Comparison of ENCODE assay signal across 2 cellular contexts in the genomic region with DNA sequence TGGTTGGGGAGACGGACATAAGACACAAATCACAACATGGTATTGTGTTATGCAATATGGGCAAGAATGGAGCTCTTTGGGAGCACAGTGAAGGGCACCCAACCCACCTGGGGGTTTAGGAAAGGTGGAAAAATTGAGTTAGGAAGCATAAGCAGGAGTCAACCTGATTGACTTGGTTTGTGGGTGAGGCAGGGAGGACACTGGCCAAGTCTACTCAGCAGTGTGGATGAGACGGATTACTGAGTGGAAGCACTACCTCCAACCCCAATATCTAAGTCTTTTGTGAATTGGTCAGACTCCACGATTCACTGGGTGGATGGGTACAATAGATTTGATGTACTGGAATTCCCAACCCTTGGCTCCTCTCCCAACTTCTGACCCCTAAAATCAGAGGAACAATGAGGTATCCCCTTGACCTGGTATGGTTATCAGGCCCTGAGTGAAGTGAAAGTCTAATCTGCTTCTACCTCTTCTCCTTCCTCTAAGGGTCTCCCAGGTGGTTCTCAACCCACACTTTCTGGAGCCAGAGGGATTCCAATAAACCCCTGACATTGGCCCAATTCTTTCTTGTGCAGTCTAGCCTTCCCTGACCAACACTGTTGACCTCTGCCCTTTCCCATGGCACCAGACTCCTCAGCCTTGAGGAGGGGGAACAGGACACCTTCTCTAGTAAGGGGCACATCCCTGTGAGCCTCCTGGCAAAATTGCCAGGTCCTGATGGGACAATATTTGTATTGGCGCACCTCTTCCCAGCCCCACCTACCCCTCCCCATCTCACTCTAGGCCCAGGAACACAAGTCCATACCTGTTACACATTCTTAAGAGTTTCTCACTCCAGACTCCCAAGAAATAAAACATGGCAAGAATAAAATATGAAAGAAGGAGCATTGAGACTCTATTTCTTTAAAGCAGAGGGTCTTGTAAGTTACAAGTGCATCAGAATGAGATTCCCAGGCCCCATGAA.
TF ChIP-seq lines count a peak whose summit lies in the region.

No MANE protein-coding gene starts in this region.

TF ChIP-seq in IMR-90, 13 proteins besides CTCF, POLR2A, EP300 and RAD21:
- TF ChIP-seq MAFK (IDR thresholded peaks at IDR 0.05; ENCODE audit: low read depth, low read length) (no peak), USF2 (IDR thresholded peaks at IDR 0.05; ENCODE audit: low read depth, low read length) (no peak), RFX5 (IDR thresholded peaks at IDR 0.05; ENCODE audit: low read depth, low read length) (no peak), NFE2L2 (IDR thresholded peaks at IDR 0.05; ENCODE audit: low read depth, low read length) (peak; percentile 44), MXI1 (IDR thresholded peaks at IDR 0.05; ENCODE audit: borderline replicate concordance, low read depth, low read length) (no peak), BHLHE40 (IDR thresholded peaks at IDR 0.05; ENCODE audit: low read depth, low read length) (no peak; the same call in 1 of the 2 replicates)
TF ChIP-seq in IMR-90: peak in this region for 1.

TF ChIP-seq in H1, 55 proteins besides CTCF, POLR2A, EP300 and RAD21:
- no peak for TF ChIP-seq NANOG (IDR thresholded peaks at IDR 0.05; ENCODE audit: insufficient read depth, low read depth, low read length, poor library complexity, severe bottlenecking)
- TF ChIP-seq E2F6 (IDR thresholded peaks at IDR 0.05) = 0 out of 2 replicates have a peak, but pooled peaks have one; percentile 0
- TF ChIP-seq SP4 (IDR thresholded peaks at IDR 0.05; ENCODE audit: low read length) = peak; percentile 68; the same call in 1 of the 2 replicates
- TF ChIP-seq MAFK (IDR thresholded peaks at IDR 0.05; ENCODE audit: low read depth, low read length) = no peak
- peak; percentile 10 for TF ChIP-seq KDM4A (IDR thresholded peaks at IDR 0.05; ENCODE audit: low read depth, low read length, severe bottlenecking)
- TF ChIP-seq TAF1 (IDR thresholded peaks at IDR 0.05; ENCODE audit: low read depth, low read length) = no peak
- TF ChIP-seq POLR2AphosphoS5 (IDR thresholded peaks at IDR 0.05; ENCODE audit: low read depth, low read length) = peak; percentile 94
- no peak for TF ChIP-seq NRF1 (IDR thresholded peaks at IDR 0.05; ENCODE audit: low read depth, low read length)
- peak; percentile 6 to 52 for TF ChIP-seq BCL11A (IDR thresholded peaks at IDR 0.05; ENCODE audit: low read depth in 2 of 2, low read length in 2 of 2)
- TF ChIP-seq, protein P1, sequence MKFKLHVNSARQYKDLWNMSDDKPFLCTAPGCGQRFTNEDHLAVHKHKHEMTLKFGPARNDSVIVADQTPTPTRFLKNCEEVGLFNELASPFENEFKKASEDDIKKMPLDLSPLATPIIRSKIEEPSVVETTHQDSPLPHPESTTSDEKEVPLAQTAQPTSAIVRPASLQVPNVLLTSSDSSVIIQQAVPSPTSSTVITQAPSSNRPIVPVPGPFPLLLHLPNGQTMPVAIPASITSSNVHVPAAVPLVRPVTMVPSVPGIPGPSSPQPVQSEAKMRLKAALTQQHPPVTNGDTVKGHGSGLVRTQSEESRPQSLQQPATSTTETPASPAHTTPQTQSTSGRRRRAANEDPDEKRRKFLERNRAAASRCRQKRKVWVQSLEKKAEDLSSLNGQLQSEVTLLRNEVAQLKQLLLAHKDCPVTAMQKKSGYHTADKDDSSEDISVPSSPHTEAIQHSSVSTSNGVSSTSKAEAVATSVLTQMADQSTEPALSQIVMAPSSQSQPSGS (IDR thresholded peaks at IDR 0.05; ENCODE audit: low read length) = 0 out of 2 replicates have a peak, but pooled peaks have one; percentile 6
- no peak for TF ChIP-seq GABPA (IDR thresholded peaks at IDR 0.05; ENCODE audit: borderline replicate concordance, insufficient read depth, low read length)
- TF ChIP-seq BRCA1 (IDR thresholded peaks at IDR 0.05; ENCODE audit: low read depth, low read length) = no peak
- peak; percentile 75 for TF ChIP-seq SIRT6 (IDR thresholded peaks at IDR 0.05; ENCODE audit: low read length)
- no peak for TF ChIP-seq RNF2 (IDR thresholded peaks at IDR 0.05; ENCODE audit: borderline replicate concordance, low read depth, low read length, missing control alignments, poor library complexity, severe bottlenecking)
- TF ChIP-seq CBX5 (IDR thresholded peaks at IDR 0.05; ENCODE audit: low read depth, low read length) = no peak
- no peak for TF ChIP-seq ATF3 (IDR thresholded peaks at IDR 0.05; ENCODE audit: insufficient read depth, low read depth, low read length)
- no peak for TF ChIP-seq ZNF274 (IDR thresholded peaks at IDR 0.05; ENCODE audit: borderline replicate concordance, extremely low read depth, low read length)
- TF ChIP-seq RFX5 (IDR thresholded peaks at IDR 0.05; ENCODE audit: borderline replicate concordance, low read depth, low read length) = no peak
- no peak for TF ChIP-seq JUN (IDR thresholded peaks at IDR 0.05; ENCODE audit: low read depth, low read length)
- no peak for TF ChIP-seq BACH1 (IDR thresholded peaks at IDR 0.05; ENCODE audit: low read length)
- no peak for TF ChIP-seq TAF7 (optimal IDR thresholded peaks at IDR 0.05; ENCODE audit: borderline replicate concordance, low read depth, low read length)
- no peak for TF ChIP-seq PHF8 (conservative IDR thresholded peaks at IDR 0.05; ENCODE audit: low read depth, low read length)
- no peak for TF ChIP-seq CREB1 (IDR thresholded peaks at IDR 0.05)
